1 cellular context compared by ENCODE assay signal in the genomic region with DNA sequence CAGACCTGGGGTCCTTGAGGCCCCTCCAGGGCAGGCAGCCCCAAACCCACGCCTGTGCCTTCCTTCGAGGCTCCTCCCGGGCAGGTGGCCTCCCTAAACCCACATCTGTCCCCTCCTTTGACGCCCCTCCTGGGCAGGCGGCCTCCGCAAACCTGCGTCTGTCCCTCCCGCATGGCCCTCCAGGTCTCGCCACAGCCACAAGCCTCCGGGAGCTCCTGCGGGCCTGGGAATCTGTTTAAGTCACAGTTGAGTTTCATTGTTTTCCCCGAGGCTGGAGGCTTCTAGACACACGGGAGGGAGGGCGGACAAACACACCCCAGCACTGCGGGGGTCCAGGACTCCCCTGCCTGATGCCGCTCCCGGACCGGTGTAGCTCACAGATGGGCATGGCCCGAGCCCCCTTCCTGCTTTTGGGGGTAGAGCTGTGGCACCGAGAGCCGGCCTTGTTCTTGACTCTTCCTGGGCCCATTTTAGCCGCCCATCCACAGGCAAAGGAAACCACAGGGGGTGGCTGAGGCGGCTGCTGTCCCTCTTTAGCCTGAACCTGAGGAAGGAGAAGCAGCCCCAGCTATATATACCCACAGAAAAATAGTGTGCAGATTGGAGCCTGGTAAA.
TF ChIP-seq lines count a peak whose summit lies in the region.

No MANE protein-coding gene starts in this region.

TF ChIP-seq in HEK293T, 16 proteins besides CTCF, POLR2A, EP300 and RAD21:
- TF ChIP-seq LEF1 (IDR thresholded peaks at IDR 0.05; ENCODE audit: borderline replicate concordance): no peak
- TF ChIP-seq L3MBTL2 (conservative IDR thresholded peaks at IDR 0.05): peak; percentile 68
TF ChIP-seq in HEK293T: peak in this region for 1.
